28 cellular contexts compared by ENCODE assay signal in the genomic region with DNA sequence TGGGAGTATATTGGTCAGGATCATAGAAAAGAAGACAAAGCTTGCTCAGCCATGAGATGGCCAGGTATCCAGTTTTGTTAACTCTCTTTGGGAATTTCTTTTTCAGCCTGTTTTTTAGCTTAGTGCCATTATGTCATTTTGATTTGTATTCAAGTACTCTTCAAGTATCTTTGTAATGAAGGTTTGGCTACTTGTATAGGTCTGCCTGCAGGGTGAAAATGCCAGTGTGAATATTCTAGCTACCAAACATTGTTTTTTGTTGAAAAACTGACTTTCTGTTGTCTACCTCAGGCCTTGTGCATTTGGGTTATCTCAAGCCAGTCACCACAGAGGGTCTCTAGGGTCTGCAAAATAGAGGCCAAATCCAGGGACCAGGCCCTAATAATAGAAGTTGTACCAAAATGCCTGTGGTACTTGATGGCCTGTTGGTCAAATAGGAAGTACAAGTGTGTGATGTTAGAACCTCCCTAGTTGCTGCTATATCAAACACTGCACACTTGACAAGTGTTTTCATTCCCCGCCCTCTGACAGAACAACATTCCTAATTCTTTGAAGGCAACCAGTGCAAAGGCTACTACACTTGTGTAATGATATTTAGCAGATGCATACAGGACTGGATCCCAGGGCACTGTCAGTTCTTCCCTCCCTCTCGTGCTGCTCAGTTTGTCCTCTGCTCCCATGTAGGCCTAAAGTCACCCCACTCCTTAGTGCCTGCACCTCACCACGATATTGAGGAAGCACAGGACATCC. TPM values are rescaled to one million over a fixed set of nuclear protein-coding genes. Genes with fewer than 3 reads are reported as not detected.
A peak's percentile ranks its signal among the peaks of the same experiment; 100 is the strongest.
DNase-seq lines count a peak whose midpoint lies in the region; ATAC-seq, FAIRE-seq and TF ChIP-seq lines count a peak whose summit lies in the region.
"Had no signal": no experiment of that assay in that cellular context is flagged by ENCODE, and none has a peak within 500 bp of the region (broad histone marks: within the 10 kb centered on the region; RNA-seq: fewer than 3 reads in every experiment).

No MANE protein-coding gene starts in this region.

- peaks cover 0 to 20% (median 2%) of the 10 kb centered on the region in 12 donors for H3K4me1 ChIP-seq in heart left ventricle
- H3K4me1 ChIP-seq in lower lobe of right lung = no peaks in the 10 kb centered on the region
- no peaks in the 10 kb centered on the region for H3K4me1 ChIP-seq in upper lobe of right lung
- H3K4me1 ChIP-seq: BLaER1, HAP-1 had no signal

- H3K4me3 ChIP-seq in heart left ventricle (no peak overlapping the region), lower lobe of right lung (no peak overlapping the region), upper lobe of right lung (no peak overlapping the region)
- H3K4me3 ChIP-seq: BLaER1, GM23338, HAP-1, MG63, SK-N-MC had no signal

- WGBS in heart left ventricle, 4 donors = 50 to 63% (median 57%) methylated on average over 3 of the region's 3 CpGs

- DNase-seq in GM12891 (ENCODE audit: insufficient read length, low spot score) (no peak), heart left ventricle (peak in 1 of 5 donors; percentile 19), lower lobe of right lung (no peak), upper lobe of right lung (no peak), NCI-H2081 (lab: John Stamatoyannopoulos, UW) (no peak), left colon (no peak)
- DNase-seq: CD4-positive, CD25-positive, alpha-beta regulatory T cell; HFFc6; KG1; MG63; NCI-H1417; NCI-H1694 treated with DMSO at 0.1 percent for 48 hours; NCI-H2081 treated with DMSO at 0.1 percent for 48 hours; NCI-H2171; NCI-H226; NCI-H510A; NCI-H69; SIG-M5 had no signal

- H3K36me3 ChIP-seq in heart left ventricle (peaks cover 0 to 42% (median 27%) of the 10 kb centered on the region in 9 donors), lower lobe of right lung (peaks cover 29% of the 10 kb centered on the region), upper lobe of right lung (peaks cover 34% of the 10 kb centered on the region)

- H3K9me3 ChIP-seq in heart left ventricle = peaks cover 0 to 20% (median 4%) of the 10 kb centered on the region in 12 donors
- H3K9me3 ChIP-seq in lower lobe of right lung = peaks cover 8% of the 10 kb centered on the region
- H3K9me3 ChIP-seq in upper lobe of right lung = no peaks in the 10 kb centered on the region
- H3K9me3 ChIP-seq: HAP-1, MG63 had no signal

- H3K27ac ChIP-seq in heart left ventricle (peak overlapping the region in 9 of 12 donors; percentile 18 to 73 (median 58)), lower lobe of right lung (no peak overlapping the region), upper lobe of right lung (no peak overlapping the region)
- H3K27ac ChIP-seq: BLaER1, RWPE1, SK-N-MC had no signal

- ATAC-seq in heart left ventricle (peak; percentile 86 to 93 (median 90)), lower lobe of right lung (peak; percentile 87 to 92), upper lobe of right lung (peak; percentile 88), GM19452 (IDR thresholded peaks at IDR 0.05; ENCODE audit: unreplicated experiment) (no peak), left colon (no peak)
- ATAC-seq: GM23338, Panc1 had no signal

- intact Hi-C loops in heart left ventricle (cut with DNase I) = no loop called here
- intact Hi-C loops in lower lobe of right lung (cut with DNase I) = no loop called here
- intact Hi-C loops in upper lobe of right lung (cut with DNase I) = no loop called here
- intact Hi-C loops in left colon (cut with DNase I, micrococcal nuclease) = no loop called here

- H3K27me3 ChIP-seq in heart left ventricle = no peaks in the 10 kb centered on the region
- H3K27me3 ChIP-seq in lower lobe of right lung (ENCODE audit: low read depth) = no peaks in the 10 kb centered on the region
- H3K27me3 ChIP-seq in upper lobe of right lung = no peaks in the 10 kb centered on the region
- H3K27me3 ChIP-seq: BLaER1, MG63 had no signal

- FAIRE-seq in GM12891 (lab: Jason Lieb, UNC) = peak; percentile 5
- FAIRE-seq: A204.1, D721Med, GM18507 had no signal

- TF ChIP-seq CTCF in heart left ventricle (IDR thresholded peaks at IDR 0.05) = no peak
- no peak for TF ChIP-seq CTCF in lower lobe of right lung (IDR thresholded peaks at IDR 0.05)
- TF ChIP-seq CTCF in upper lobe of right lung (IDR thresholded peaks at IDR 0.05) = no peak

- TF ChIP-seq POLR2A in GM12891 (IDR thresholded peaks at IDR 0.05; ENCODE audit: low read depth, low read length) (no peak), heart left ventricle (IDR thresholded peaks at IDR 0.05) (no peak)

TF ChIP-seq in GM12891, 5 proteins besides CTCF, POLR2A, EP300 and RAD21:
- TF ChIP-seq POU2F2 (IDR thresholded peaks at IDR 0.05; ENCODE audit: low read depth, low read length) (no peak), POLR2AphosphoS5 (IDR thresholded peaks at IDR 0.05; ENCODE audit: low read depth, low read length) (no peak), SPI1 (IDR thresholded peaks at IDR 0.05; ENCODE audit: low read depth, low read length) (no peak), TAF1 (IDR thresholded peaks at IDR 0.05; ENCODE audit: low read depth, low read length) (no peak), PAX5 (IDR thresholded peaks at IDR 0.05; ENCODE audit: insufficient read depth, low read length, severe bottlenecking) (no peak)

RNA-seq across cellular contexts. Expression of a gene that starts 36.4 kb away (rescaled TPM):
- 28.3 TPM for polyA plus RNA-seq in GM12891 (2012; ENCODE audit: low read depth, missing spikeins)
- total RNA-seq in heart left ventricle (10 to 100 TPM; 19.9 to 38.0 (median 26.6) TPM), lower lobe of right lung (32.1 TPM), upper lobe of right lung (30.9 TPM), left colon (10 to 100 TPM; 12.6 to 19.1 TPM)
- 10 to 100 TPM; 14.8 to 18.2 TPM for polyA plus RNA-seq in heart left ventricle

RNA-seq across cellular contexts. Expression of a gene that starts 36.5 kb away (rescaled TPM):
- 16.8 TPM for polyA plus RNA-seq in GM12891 (2012; ENCODE audit: low read depth, missing spikeins)
- total RNA-seq in heart left ventricle (10 to 100 TPM; 29.3 to 66.4 (median 48.7) TPM), lower lobe of right lung (9.2 TPM), upper lobe of right lung (13.1 TPM), left colon (10 to 100 TPM; 14.8 to 14.9 TPM)
- polyA plus RNA-seq in heart left ventricle = 10 to 100 TPM; 14.0 to 26.1 TPM

Comparison
In these comparisons a context has a peak if more than half of its experiments do, and no peak if none do; other contexts are left out.
1. ATAC-seq: peak in heart left ventricle (4 of 4), lower lobe of right lung (2 of 2) and upper lobe of right lung (single experiment); none in GM19452 (single experiment) and left colon (single experiment).
2. H3K27ac ChIP-seq: peak in heart left ventricle (9 of 12); none in lower lobe of right lung (single experiment) and upper lobe of right lung (single experiment).